In genomic region chr7:54090652-54091213, GRCh38 we compare ENCODE assay signal across 20 cellular contexts.
DNase-seq lines count a peak whose midpoint lies in the region; ATAC-seq, FAIRE-seq and TF ChIP-seq lines count a peak whose summit lies in the region.
"Had no signal": no experiment of that assay in that cellular context is flagged by ENCODE, and none has a peak within 500 bp of the region (broad histone marks: within the 10 kb centered on the region; RNA-seq: fewer than 3 reads in every experiment).

No MANE protein-coding gene starts in this region.

- H3K79me2 ChIP-seq in SK-N-SH (ENCODE audit: insufficient read depth) (no peaks in the 10 kb centered on the region), H1 (ENCODE audit: control insufficient read depth in 1 of 2, insufficient read depth in 2 of 2, low read length in 2 of 2) (no peaks in the 10 kb centered on the region)

- no peak overlapping the region for H3K56ac ChIP-seq in H1 (replicated peaks; ENCODE audit: insufficient read length, low read depth, low read length)

- no peak overlapping the region for H3K23ac ChIP-seq in H1 (ENCODE audit: insufficient read length)

- POLR2A ChIA-PET in SK-N-SH (lab: Yijun Ruan, JAX) (no interaction called here), H1 (lab: Charles Lee; ENCODE audit: partially characterized antibody) (no interaction called here)

- no peak overlapping the region for H4K91ac ChIP-seq in H1 (replicated peaks; ENCODE audit: insufficient read length, low read length)

- DNase-seq in SK-N-SH (no peak), H1 (ENCODE audit: low read depth in 1 of 2, low spot score in 2 of 2) (no peak), iPS-NIHi11 (ENCODE audit: low spot score) (peak; percentile 23), CD1c-positive myeloid dendritic cell (ENCODE audit: extremely low spot score) (no peak), Kasumi-1 (lab: John Stamatoyannopoulos, UW) (no peak)
- no peak for DNase-seq in stimulated activated CD4-positive, alpha-beta T cell treated with anti-CD3 and anti-CD28 coated beads, Interleukin-12 subunit alpha, Interleukin-12 subunit beta, amount 100 ng/mL, for 4 hours
- DNase-seq: AML-193; CD4-positive, alpha-beta memory T cell; DMS153; DMS79 treated with DMSO at 0.1 percent for 48 hours; GM23248; H9 had no signal

- H3K23me2 ChIP-seq in H1 (ENCODE audit: low read depth, low read length): no peaks in the 10 kb centered on the region

- no peak overlapping the region for H4K8ac ChIP-seq in H1 (ENCODE audit: extremely low read depth, insufficient read depth, low read length)

- H4K20me1 ChIP-seq in SK-N-SH (ENCODE audit: insufficient read depth) (no peaks in the 10 kb centered on the region), H1 (replicated peaks in 1 of 2; ENCODE audit: control insufficient read depth in 1 of 2, insufficient read depth in 2 of 2, low read length in 2 of 2) (no peaks in the 10 kb centered on the region)

- H3K4ac ChIP-seq in H1 (replicated peaks; ENCODE audit: insufficient read length, low read depth, low read length): no peak overlapping the region

- no peak for TF ChIP-seq RAD21 in SK-N-SH (IDR thresholded peaks at IDR 0.05; ENCODE audit: low read length)
- no peak for TF ChIP-seq RAD21 in H1 (IDR thresholded peaks at IDR 0.05 in 1 of 2, conservative IDR thresholded peaks at IDR 0.05 in 1 of 2; ENCODE audit: low read depth in 2 of 2, low read length in 2 of 2)

- no peak for TF ChIP-seq EP300 in SK-N-SH (IDR thresholded peaks at IDR 0.05; ENCODE audit: borderline replicate concordance in 1 of 2, low read depth in 1 of 2, low read length in 1 of 2)
- no peak for TF ChIP-seq EP300 in H1 (IDR thresholded peaks at IDR 0.05; ENCODE audit: borderline replicate concordance in 1 of 2, low read depth in 2 of 2, low read length in 2 of 2)

- H2BK15ac ChIP-seq in H1 (ENCODE audit: low read length): no peak overlapping the region

- H2AK5ac ChIP-seq in H1 (ENCODE audit: low read depth, low read length): no peak overlapping the region

- H4K5ac ChIP-seq in H1 (ENCODE audit: insufficient read length, low read depth, low read length): no peak overlapping the region

- H3K27me3 ChIP-seq in SK-N-SH (ENCODE audit: insufficient read depth): no peaks in the 10 kb centered on the region
- H3K27me3 ChIP-seq in H1 (replicated peaks in 1 of 4; ENCODE audit: control insufficient read depth in 3 of 4, extremely low read depth in 1 of 4, insufficient read depth in 3 of 4, low read length in 3 of 4): no peaks in the 10 kb centered on the region

- H3K4me2 ChIP-seq in SK-N-SH (no peak overlapping the region), H1 (ENCODE audit: insufficient read depth in 1 of 2, low read depth in 2 of 2, low read length in 2 of 2) (no peak overlapping the region)
- H3K4me2 ChIP-seq: A549 had no signal

- no peaks in the 10 kb centered on the region for H3F3A ChIP-seq in SK-N-SH (replicated peaks; ENCODE audit: insufficient read depth)

- CTCF ChIA-PET in SK-N-SH (lab: Yijun Ruan, JAX) (interaction anchor here (0.6 to 1.5 kb wide), 3 partner anchors 25 to 1761 kb away, joined by 3 to 4 read pairs (median 3); no protein-coding TSS in a partner anchor), H1 (lab: Charles Lee; ENCODE audit: partially characterized antibody) (interaction anchor here (0.8 kb wide), 1 partner anchor 488 kb away, joined by 3 read pairs; no protein-coding TSS in a partner anchor)

- H3K9me3 ChIP-seq in SK-N-SH (no peaks in the 10 kb centered on the region; the same call in 1 of the 2 replicates), H1 (ENCODE audit: insufficient read depth in 2 of 2, low read depth in 1 of 2, low read length in 1 of 2) (no peaks in the 10 kb centered on the region)
- H3K9me3 ChIP-seq: A549 had no signal

- H3K79me1 ChIP-seq in H1 (ENCODE audit: low read depth, low read length): no peaks in the 10 kb centered on the region

- H3K18ac ChIP-seq in H1 (ENCODE audit: extremely low read depth, low read length): no peak overlapping the region

- 24% methylated on average over 4 of the region's 4 CpGs for WGBS in SK-N-SH (ENCODE audit: low lambda C conversion rate)
- WGBS in H1 (ENCODE audit: extremely low coverage in 1 of 2, insufficient coverage in 1 of 2, insufficient read length in 1 of 2, insufficient replicate concordance in 2 of 2, low coverage in 1 of 2, low lambda C conversion rate in 2 of 2, missing lambda C conversion rate in 1 of 2), 2 experiments: 89% methylated on average over 4 of the region's 4 CpGs; no CpG with 5 or more reads in 1 of the 2 experiments

- ATAC-seq in SK-N-SH treated with all-trans-retinoic acid at 6 μM for 48 hours: no peak
- ATAC-seq in HG03039 (IDR thresholded peaks at IDR 0.05; ENCODE audit: unreplicated experiment): no peak
- ATAC-seq: A549 had no signal

- H2BK120ac ChIP-seq in H1 (replicated peaks; ENCODE audit: low read depth, low read length): no peak overlapping the region

- no peak overlapping the region for H2BK20ac ChIP-seq in H1 (ENCODE audit: low read length)

- no peak overlapping the region for H3K27ac ChIP-seq in SK-N-SH (ENCODE audit: low read depth in 2 of 2, low read length in 1 of 2)
- no peak overlapping the region for H3K27ac ChIP-seq in H1 (ENCODE audit: low read depth, low read length)
- H3K27ac ChIP-seq: 22Rv1, A549, C4-2B, GM23248 had no signal

- no peak overlapping the region for H2BK12ac ChIP-seq in H1 (ENCODE audit: low read depth, low read length)

- FAIRE-seq in H1 (lab: Jason Lieb, UNC): no peak
- FAIRE-seq: A549, G401.6, GM12891, GM19239 had no signal

- no peak overlapping the region for H3K14ac ChIP-seq in H1 (ENCODE audit: insufficient read length)

- H3K4me1 ChIP-seq in SK-N-SH (ENCODE audit: control insufficient read depth in 1 of 2, insufficient read depth in 2 of 2, low read depth in 1 of 2, low read length in 1 of 2): peaks cover 0 to 6% of the 10 kb centered on the region in 2 experiments; a peak in 1 of 4 replicates
- H3K4me1 ChIP-seq in H1 (replicated peaks in 1 of 4; ENCODE audit: control insufficient read depth in 3 of 4, insufficient read depth in 4 of 4, low read length in 3 of 4): no peaks in the 10 kb centered on the region
- H3K4me1 ChIP-seq: A549 had no signal

- no peak overlapping the region for H2BK5ac ChIP-seq in H1 (ENCODE audit: low read depth, low read length)

- no peaks in the 10 kb centered on the region for H3K36me3 ChIP-seq in SK-N-SH (replicated peaks in 1 of 2; ENCODE audit: control insufficient read depth in 1 of 2, insufficient read depth in 2 of 2, low read length in 1 of 2)
- H3K36me3 ChIP-seq in H1 (ENCODE audit: control insufficient read depth in 2 of 4, insufficient read depth in 4 of 4, low read length in 3 of 4): no peaks in the 10 kb centered on the region

- H3K9ac ChIP-seq in SK-N-SH (no peak overlapping the region), H1 (replicated peaks in 1 of 4; ENCODE audit: extremely low read depth in 1 of 4, low read depth in 3 of 4, low read length in 3 of 4) (no peak overlapping the region)
- H3K9ac ChIP-seq: GM23248 had no signal

- 0 out of 2 replicates have a peak, but pooled peaks cover 6% of the 10 kb centered on the region for H3K9me2 ChIP-seq in SK-N-SH

- no peak for TF ChIP-seq POLR2A in H1 (IDR thresholded peaks at IDR 0.05; ENCODE audit: control extremely low read depth in 1 of 2, low read depth in 2 of 2, low read length in 2 of 2)

- H3K4me3 ChIP-seq in SK-N-SH (ENCODE audit: low read depth in 2 of 2, low read length in 1 of 2): no peak overlapping the region
- no peak overlapping the region for H3K4me3 ChIP-seq in H1 (ENCODE audit: extremely low read depth in 1 of 4, insufficient read depth in 2 of 4, low read depth in 3 of 4, low read length in 4 of 4)
- H3K4me3 ChIP-seq: A549, GM23248 had no signal

- H2AFZ ChIP-seq in SK-N-SH (ENCODE audit: low read depth) (no peak overlapping the region), H1 (ENCODE audit: low read length) (no peak overlapping the region)
- H2AFZ ChIP-seq: GM23248 had no signal

- TF ChIP-seq CTCF in SK-N-SH (IDR thresholded peaks at IDR 0.05) (no peak), H1 (IDR thresholded peaks at IDR 0.05; ENCODE audit: control extremely low read depth in 1 of 3, insufficient read depth in 1 of 3, low read depth in 1 of 3, low read length in 3 of 3) (no peak)

TF ChIP-seq in SK-N-SH, 30 proteins besides CTCF, POLR2A, EP300 and RAD21:
- TF ChIP-seq MXI1 (IDR thresholded peaks at IDR 0.05; ENCODE audit: low read depth, low read length): no peak
- no peak for TF ChIP-seq CHD2 (IDR thresholded peaks at IDR 0.05; ENCODE audit: low read length, partially characterized antibody)
- TF ChIP-seq GATA2 (CRISPR knock-in tag; IDR thresholded peaks at IDR 0.05): peak; percentile 74
- TF ChIP-seq YY1 (IDR thresholded peaks at IDR 0.05; ENCODE audit: low read depth): no peak
TF ChIP-seq in SK-N-SH: peak in this region for 1.

TF ChIP-seq in SK-N-SH treated with all-trans-retinoic acid at 6 μM for 48 hours, 23 proteins besides CTCF, POLR2A, EP300 and RAD21:
- no peak for TF ChIP-seq ZFP30 (CRISPR knock-in tag; IDR thresholded peaks at IDR 0.05)
- TF ChIP-seq ARNTL (CRISPR knock-in tag; IDR thresholded peaks at IDR 0.05; ENCODE audit: borderline replicate concordance, low read depth): no peak
- TF ChIP-seq ZNF8 (CRISPR knock-in tag; IDR thresholded peaks at IDR 0.05): no peak

TF ChIP-seq in H1, 55 proteins besides CTCF, POLR2A, EP300 and RAD21 (continues in another document):
- TF ChIP-seq HDAC6 (IDR thresholded peaks at IDR 0.05; ENCODE audit: low read depth, low read length) (no peak), SIRT6 (IDR thresholded peaks at IDR 0.05; ENCODE audit: low read length) (no peak), NRF1 (IDR thresholded peaks at IDR 0.05; ENCODE audit: low read depth, low read length) (no peak), CREB1 (IDR thresholded peaks at IDR 0.05) (no peak), SAP30 (IDR thresholded peaks at IDR 0.05; ENCODE audit: insufficient read depth, insufficient replicate concordance, low read length) (no peak), EZH2 (IDR thresholded peaks at IDR 0.05; ENCODE audit: low read depth, low read length, severe bottlenecking) (no peak), TEAD4 (IDR thresholded peaks at IDR 0.05; ENCODE audit: low read depth, low read length) (peak; percentile 59; the same call in 1 of the 2 replicates), BRCA1 (IDR thresholded peaks at IDR 0.05; ENCODE audit: low read depth, low read length) (no peak), CTBP2 (IDR thresholded peaks at IDR 0.05; ENCODE audit: borderline replicate concordance, insufficient read depth, insufficient read length, low read length) (no peak), JUN (IDR thresholded peaks at IDR 0.05; ENCODE audit: low read depth, low read length) (no peak), YY1 (IDR thresholded peaks at IDR 0.05; ENCODE audit: low read depth, low read length) (no peak), TCF12 (IDR thresholded peaks at IDR 0.05; ENCODE audit: low read depth, low read length) (no peak), MAX (IDR thresholded peaks at IDR 0.05) (peak; percentile 61), TAF1 (IDR thresholded peaks at IDR 0.05; ENCODE audit: low read depth, low read length) (no peak)

Comparison
In these comparisons a context has a peak if more than half of its experiments do, and no peak if none do; other contexts are left out.
1. Of the 17 proteins assayed by ChIP-seq in both H1 and SK-N-SH: peak only in H1: MAX and TEAD4; only in SK-N-SH: none; in both: none; in neither: 15.